Comparison of ENCODE assay signal across 8 cellular contexts in genomic region chr2:62705859-62706720, GRCh38. TPM values are rescaled to one million over a fixed set of nuclear protein-coding genes. Genes with fewer than 3 reads are reported as not detected.
DNase-seq lines count a peak whose midpoint lies in the region; ATAC-seq and TF ChIP-seq lines count a peak whose summit lies in the region.

No MANE protein-coding gene starts in this region.

- H2AK5ac ChIP-seq in neuronal stem cell (ENCODE audit: low read depth, low read length), result peak overlapping the region; percentile 68

- peaks cover 39% of the 10 kb centered on the region for H3K4me1 Mint-ChIP-seq in activated naive CD8-positive, alpha-beta T cell (ENCODE audit: low read depth)

- peak overlapping the region; percentile 88 for H2BK15ac ChIP-seq in neuronal stem cell (ENCODE audit: low read length)

- no peak overlapping the region for H4K8ac ChIP-seq in neuronal stem cell (ENCODE audit: low read depth, low read length)

- TF ChIP-seq CTCF in OCI-LY3 (IDR thresholded peaks at IDR 0.05; ENCODE audit: low read depth, low read length), result peak; percentile 15; the same call in 1 of the 2 replicates

- peak; percentile 9 for ATAC-seq in HG03159 (IDR thresholded peaks at IDR 0.05; ENCODE audit: unreplicated experiment)
- ATAC-seq in HG03565 (IDR thresholded peaks at IDR 0.05; ENCODE audit: unreplicated experiment), result no peak

- H3K9me3 Mint-ChIP-seq in activated naive CD8-positive, alpha-beta T cell (ENCODE audit: low read depth), result no peaks in the 10 kb centered on the region

- H3K36me3 Mint-ChIP-seq in activated naive CD8-positive, alpha-beta T cell, result peaks cover 8% of the 10 kb centered on the region

- no peaks in the 10 kb centered on the region for H3K9me3 ChIP-seq in OCI-LY3 (ENCODE audit: insufficient read depth, low read length)
- H3K9me3 ChIP-seq in neuronal stem cell (replicated peaks in 1 of 2; ENCODE audit: control insufficient read depth in 2 of 2, insufficient read depth in 1 of 2, low read depth in 1 of 2, low read length in 2 of 2), result peaks cover 0 to 34% of the 10 kb centered on the region in 2 donors

- peak overlapping the region; percentile 80 for H3K9ac ChIP-seq in OCI-LY3 (ENCODE audit: low read length)
- peak overlapping the region; percentile 98 for H3K9ac ChIP-seq in neuronal stem cell (ENCODE audit: low read depth, low read length, poor library complexity)

- H3K18ac ChIP-seq in neuronal stem cell (ENCODE audit: low read length), result peak overlapping the region; percentile 98

- WGBS in neuronal stem cell (ENCODE audit: extremely low coverage in 2 of 2, insufficient read length in 2 of 2, insufficient replicate concordance in 1 of 2), 2 donors, result no CpG with 5 or more reads among the region's 57 CpGs

- peak overlapping the region; percentile 66 for H3K14ac ChIP-seq in neuronal stem cell (ENCODE audit: low read length)

- H2BK5ac ChIP-seq in neuronal stem cell (ENCODE audit: low read length), result peak overlapping the region; percentile 68

- H3K27me3 ChIP-seq in OCI-LY3 (ENCODE audit: low read depth, low read length) (no peaks in the 10 kb centered on the region), neuronal stem cell (ENCODE audit: control insufficient read depth in 3 of 3, insufficient read depth in 3 of 3, low read depth in 1 of 3, low read length in 3 of 3) (no peaks in the 10 kb centered on the region)

- H3K4me3 ChIP-seq in GM08714 (ENCODE audit: low read length), result peak overlapping the region; percentile 90
- H3K4me3 ChIP-seq in OCI-LY3 (ENCODE audit: low read length), result peak overlapping the region; percentile 87
- peak overlapping the region; percentile 93 to 95 for H3K4me3 ChIP-seq in neuronal stem cell (ENCODE audit: low read length in 2 of 2)

- no peak overlapping the region for H4K91ac ChIP-seq in neuronal stem cell (ENCODE audit: low read depth, low read length, poor library complexity)

- peak overlapping the region; percentile 87 for H3K4me3 Mint-ChIP-seq in activated naive CD8-positive, alpha-beta T cell

- H3K79me2 ChIP-seq in OCI-LY3 (ENCODE audit: low read length), result peaks cover 19% of the 10 kb centered on the region

- peaks cover 4% of the 10 kb centered on the region for H3K79me1 ChIP-seq in neuronal stem cell (ENCODE audit: low read depth, low read length)

- 0 out of 2 replicates have a peak overlapping the region, but pooled peaks have one; percentile 8 for H3K27ac ChIP-seq in OCI-LY3 (ENCODE audit: low read length)
- H3K27ac ChIP-seq in neuronal stem cell (replicated peaks; ENCODE audit: low read length), result peak overlapping the region; percentile 79

- peaks cover 19% of the 10 kb centered on the region for H3K4me1 ChIP-seq in OCI-LY3 (ENCODE audit: low read length)
- peaks cover 8% of the 10 kb centered on the region in 2 donors for H3K4me1 ChIP-seq in neuronal stem cell (ENCODE audit: control insufficient read depth in 2 of 2, insufficient read depth in 1 of 2, low read depth in 1 of 2, low read length in 2 of 2)

- H3K36me3 ChIP-seq in OCI-LY3 (replicated peaks; ENCODE audit: low read depth, low read length) (peaks cover 28% of the 10 kb centered on the region), neuronal stem cell (replicated peaks in 1 of 2; ENCODE audit: control insufficient read depth in 2 of 2, insufficient read depth in 2 of 2, low read length in 2 of 2) (peaks cover 2 to 40% of the 10 kb centered on the region in 2 donors)

- H2AFZ ChIP-seq in OCI-LY3 (ENCODE audit: low read depth, low read length) (peak overlapping the region; percentile 69), neuronal stem cell (ENCODE audit: low read length) (peak overlapping the region; percentile 97)

- H3K27me3 Mint-ChIP-seq in activated naive CD8-positive, alpha-beta T cell, result no peaks in the 10 kb centered on the region

- H3K4me2 ChIP-seq in OCI-LY3 (ENCODE audit: low read length) (peak overlapping the region; percentile 92), neuronal stem cell (ENCODE audit: insufficient read depth, low read length, poor library complexity, severe bottlenecking) (peak overlapping the region; percentile 53)

- peak overlapping the region; percentile 50 for H3K27ac Mint-ChIP-seq in activated naive CD8-positive, alpha-beta T cell

- H4K20me1 ChIP-seq in OCI-LY3 (ENCODE audit: insufficient read depth, low read length), result no peaks in the 10 kb centered on the region

- H3K4ac ChIP-seq in neuronal stem cell (ENCODE audit: low read length), result peak overlapping the region; percentile 47

- H2BK120ac ChIP-seq in neuronal stem cell (ENCODE audit: low read depth, low read length), result no peak overlapping the region

- peak overlapping the region; percentile 95 for H3K23ac ChIP-seq in neuronal stem cell (ENCODE audit: low read depth, low read length, poor library complexity)

- peak overlapping the region; percentile 53 for H2BK12ac ChIP-seq in neuronal stem cell (ENCODE audit: low read length)

- DNase-seq in 8988T (peak; percentile 24), glomerular visceral epithelial cell (ENCODE audit: extremely low spot score) (peak; percentile 52), neuronal stem cell (ENCODE audit: low spot score) (peak; percentile 61)

RNA-seq across cellular contexts. Expression of gene EHBP1, which starts 0.6 kb away (rescaled TPM):
- polyA plus RNA-seq in neuronal stem cell (2013, experiment 1 of 2), result 34.0 TPM
- 33.8 TPM for polyA plus RNA-seq in neuronal stem cell (2013, experiment 2 of 2)
